Comparison of ENCODE assay signal across 24 cellular contexts in the genomic region with DNA sequence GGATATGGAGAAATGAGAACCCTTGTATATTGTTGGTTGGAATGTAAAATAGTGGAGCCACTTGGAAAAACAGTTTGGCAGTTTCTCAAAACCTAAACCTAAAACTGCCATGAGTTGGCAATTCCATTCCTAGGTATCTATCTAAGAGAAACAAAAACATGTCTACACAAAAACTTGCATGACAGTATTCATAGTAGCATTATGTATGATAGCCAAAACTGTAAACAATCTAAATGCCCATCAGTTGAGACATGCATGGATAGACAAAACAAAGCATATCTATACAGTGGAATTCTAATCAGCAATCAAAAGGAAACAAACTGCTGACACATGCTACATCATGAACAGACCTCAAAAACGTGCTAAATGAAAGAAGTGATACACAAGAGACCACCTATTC. TPM values are rescaled to one million over a fixed set of nuclear protein-coding genes. Genes with fewer than 3 reads are reported as not detected.
DNase-seq lines count a peak whose midpoint lies in the region; ATAC-seq, FAIRE-seq and TF ChIP-seq lines count a peak whose summit lies in the region.
"Had no signal": no experiment of that assay in that cellular context is flagged by ENCODE, and none has a peak within 500 bp of the region (broad histone marks: within the 10 kb centered on the region; RNA-seq: fewer than 3 reads in every experiment).

No MANE protein-coding gene starts in this region.

- no peaks in the 10 kb centered on the region for H3K36me3 ChIP-seq in IMR-90 (ENCODE audit: control insufficient read depth, insufficient read depth, low read length)
- H3K36me3 ChIP-seq in bronchial epithelial cell (ENCODE audit: control insufficient read depth, insufficient read depth, low read length) = no peaks in the 10 kb centered on the region
- H3K36me3 ChIP-seq: BE2C, HAP-1 had no signal

- no peak overlapping the region for H3K18ac ChIP-seq in IMR-90 (ENCODE audit: low read depth, low read length)

- no peak overlapping the region for H4K5ac ChIP-seq in IMR-90 (ENCODE audit: low read depth, low read length)

- CTCF ChIA-PET in IMR-90 (lab: Yijun Ruan, JAX) = interaction anchor here (1.0 kb wide), 1 partner anchor 18 kb away, joined by 3 read pairs; no protein-coding TSS in a partner anchor

- H3K4ac ChIP-seq in IMR-90 (ENCODE audit: low read depth, low read length) = no peak overlapping the region

- in situ Hi-C loops in IMR-90 (cut with MboI; ENCODE audit: low sequenced_read_pairs) = loop anchor here (25.0 kb wide), 1 partner anchor 663 kb away; no protein-coding TSS in a partner anchor

- no peak overlapping the region for H3K4me2 ChIP-seq in IMR-90 (ENCODE audit: low read depth, low read length)
- H3K4me2 ChIP-seq: PC-9 had no signal

- H3K9me3 ChIP-seq in IMR-90 (ENCODE audit: control insufficient read depth, insufficient read depth, low read length) = no peaks in the 10 kb centered on the region
- H3K9me3 ChIP-seq: BE2C, HAP-1 had no signal

- TF ChIP-seq CTCF in IMR-90 (conservative IDR thresholded peaks at IDR 0.05; ENCODE audit: low read depth, low read length) (no peak), bronchial epithelial cell (IDR thresholded peaks at IDR 0.05; ENCODE audit: insufficient read depth, low read length, severe bottlenecking) (no peak), fibroblast of villous mesenchyme (IDR thresholded peaks at IDR 0.05; ENCODE audit: insufficient read depth, low read depth, low read length) (no peak)

- H3K27me3 ChIP-seq in IMR-90 (ENCODE audit: control insufficient read depth, insufficient read depth, low read length) = no peaks in the 10 kb centered on the region
- no peaks in the 10 kb centered on the region for H3K27me3 ChIP-seq in bronchial epithelial cell (ENCODE audit: control insufficient read depth, insufficient read depth, low read length)
- H3K27me3 ChIP-seq: BE2C had no signal

- H4K8ac ChIP-seq in IMR-90 (ENCODE audit: low read depth in 2 of 2, low read length in 2 of 2) = no peak overlapping the region

- H2BK15ac ChIP-seq in IMR-90 (ENCODE audit: low read depth, low read length) = no peak overlapping the region

- H2AFZ ChIP-seq in IMR-90 (replicated peaks; ENCODE audit: low read length, poor library complexity) = no peak overlapping the region
- H2AFZ ChIP-seq: PC-9 had no signal

- H2AK9ac ChIP-seq in IMR-90 (replicated peaks; ENCODE audit: low read depth, low read length, poor library complexity) = no peak overlapping the region

- H3K4me1 ChIP-seq in IMR-90 (ENCODE audit: control insufficient read depth, insufficient read depth, low read length) = peaks cover 3% of the 10 kb centered on the region
- H3K4me1 ChIP-seq: BE2C, HAP-1 had no signal

- no peak for TF ChIP-seq POLR2A in IMR-90 (IDR thresholded peaks at IDR 0.05; ENCODE audit: low read depth, low read length)

- no peak overlapping the region for H3K56ac ChIP-seq in IMR-90 (ENCODE audit: extremely low read depth, insufficient read depth, low read length)

- H4K20me1 ChIP-seq in IMR-90 (ENCODE audit: insufficient read depth, low read length) = no peaks in the 10 kb centered on the region

- no peak overlapping the region for H2BK120ac ChIP-seq in IMR-90 (ENCODE audit: low read depth, low read length)

- peaks cover 5% of the 10 kb centered on the region for H3K9me1 ChIP-seq in IMR-90 (ENCODE audit: insufficient read depth, low read length)

- H2AK5ac ChIP-seq in IMR-90 (ENCODE audit: low read depth, low read length) = no peak overlapping the region

- DNase-seq in Daoy (ENCODE audit: low read depth) = peak; percentile 43
- DNase-seq in IMR-90 = peak; percentile 44
- peak; percentile 96 for DNase-seq in bronchial epithelial cell (ENCODE audit: low read depth)
- DNase-seq in fibroblast of villous mesenchyme (ENCODE audit: low read depth) = peak; percentile 19
- no peak for DNase-seq in germinal center (ENCODE audit: low spot score)
- DNase-seq in NCI-H1694 treated with DMSO at 0.1 percent for 48 hours (lab: John Stamatoyannopoulos, UW) = no peak
- no peak for DNase-seq in activated naive CD4-positive, alpha-beta T cell (lab: John Stamatoyannopoulos, UW)
- DNase-seq: BE2C, DMS53, KG1, NCI-H1694, NCI-H226, NCI-H510A treated with DMSO at 0.1 percent for 48 hours, NCI-H748 treated with DMSO at 0.1 percent for 48 hours, PC-9, RPMI8226, SHP77 had no signal

- H3K4me3 ChIP-seq in IMR-90 (ENCODE audit: insufficient read depth, low read depth, low read length) (no peak overlapping the region), bronchial epithelial cell (ENCODE audit: low read depth, low read length) (no peak overlapping the region), fibroblast of villous mesenchyme (ENCODE audit: low read depth, low read length) (no peak overlapping the region)
- H3K4me3 ChIP-seq: HAP-1, PC-9, SK-N-MC had no signal

- no CpG with 5 or more reads among the region's 1 CpG for WGBS in IMR-90 (ENCODE audit: extremely low coverage in 2 of 2, insufficient read length in 1 of 2), 2 experiments

- BruUV-seq in IMR-90 (replicated peaks; lab: Mats Ljungman, UMichigan) = no TSS peak

- H2BK5ac ChIP-seq in IMR-90 (ENCODE audit: low read depth, low read length, poor library complexity, severe bottlenecking) = peak overlapping the region; percentile 67

- no peaks in the 10 kb centered on the region for H3K79me1 ChIP-seq in IMR-90 (ENCODE audit: low read depth in 1 of 2, low read length in 2 of 2)

- dilution Hi-C loops in IMR-90 (cut with HindIII; ENCODE audit: low sequenced_read_pairs, unreplicated experiment) = no loop called here

- H3K9ac ChIP-seq in IMR-90 (ENCODE audit: low read depth, low read length) = no peak overlapping the region

- no peak overlapping the region for H2BK20ac ChIP-seq in IMR-90 (ENCODE audit: low read depth, low read length)

- POLR2A ChIA-PET in IMR-90 (lab: Charles Lee; ENCODE audit: unreplicated experiment) = no interaction called here

- H3K14ac ChIP-seq in IMR-90 (replicated peaks; ENCODE audit: low read depth, low read length) = no peak overlapping the region

- no peak overlapping the region for H3K23ac ChIP-seq in IMR-90 (ENCODE audit: low read depth, low read length)

- ATAC-seq in IMR-90 (ENCODE audit: low read depth) = peak; percentile 46
- no peak for ATAC-seq in GM21529 (IDR thresholded peaks at IDR 0.05; ENCODE audit: unreplicated experiment)
- ATAC-seq: HepG2 had no signal

- no peak overlapping the region for H3K27ac ChIP-seq in IMR-90 (ENCODE audit: insufficient read depth, low read length)
- H3K27ac ChIP-seq: HL-60, PC-9, SK-N-MC had no signal

- no peak for TF ChIP-seq RAD21 in IMR-90 (IDR thresholded peaks at IDR 0.05; ENCODE audit: low read length)

- intact Hi-C loops in IMR-90 (cut with micrococcal nuclease) = loop anchor here (10.0 kb wide), 1 partner anchor 430 kb away; no protein-coding TSS in a partner anchor

- H4K91ac ChIP-seq in IMR-90 (ENCODE audit: insufficient read depth, low read depth, low read length) = no peak overlapping the region

- no peak for FAIRE-seq in bronchial epithelial cell (lab: Jason Lieb, UNC)
- FAIRE-seq: A204.1, D721Med, HepG2 had no signal

TF ChIP-seq in IMR-90, 13 proteins besides CTCF, POLR2A, EP300 and RAD21:
- TF ChIP-seq FOS (IDR thresholded peaks at IDR 0.05; ENCODE audit: low read depth, low read length) (peak; percentile 17; the same call in 1 of the 2 replicates), MAZ (IDR thresholded peaks at IDR 0.05; ENCODE audit: borderline replicate concordance, low read depth, low read length) (no peak), MAFK (IDR thresholded peaks at IDR 0.05; ENCODE audit: low read depth, low read length) (peak; percentile 73), RCOR1 (IDR thresholded peaks at IDR 0.05; ENCODE audit: insufficient replicate concordance, low read length) (no peak), MXI1 (IDR thresholded peaks at IDR 0.05; ENCODE audit: borderline replicate concordance, low read depth, low read length) (no peak), CHD1 (IDR thresholded peaks at IDR 0.05; ENCODE audit: low read depth, low read length) (no peak), SMC3 (IDR thresholded peaks at IDR 0.05; ENCODE audit: low read depth, low read length) (no peak), BHLHE40 (IDR thresholded peaks at IDR 0.05; ENCODE audit: low read depth, low read length) (peak; percentile 75), CEBPB (IDR thresholded peaks at IDR 0.05; ENCODE audit: low read depth, low read length) (no peak), NFE2L2 (IDR thresholded peaks at IDR 0.05; ENCODE audit: low read depth, low read length) (peak; percentile 3; the same call in 1 of the 2 replicates)
- TF ChIP-seq, protein P1, sequence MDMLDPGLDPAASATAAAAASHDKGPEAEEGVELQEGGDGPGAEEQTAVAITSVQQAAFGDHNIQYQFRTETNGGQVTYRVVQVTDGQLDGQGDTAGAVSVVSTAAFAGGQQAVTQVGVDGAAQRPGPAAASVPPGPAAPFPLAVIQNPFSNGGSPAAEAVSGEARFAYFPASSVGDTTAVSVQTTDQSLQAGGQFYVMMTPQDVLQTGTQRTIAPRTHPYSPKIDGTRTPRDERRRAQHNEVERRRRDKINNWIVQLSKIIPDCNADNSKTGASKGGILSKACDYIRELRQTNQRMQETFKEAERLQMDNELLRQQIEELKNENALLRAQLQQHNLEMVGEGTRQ (IDR thresholded peaks at IDR 0.05; ENCODE audit: low read depth, low read length) = no peak
- TF ChIP-seq, protein P2, sequence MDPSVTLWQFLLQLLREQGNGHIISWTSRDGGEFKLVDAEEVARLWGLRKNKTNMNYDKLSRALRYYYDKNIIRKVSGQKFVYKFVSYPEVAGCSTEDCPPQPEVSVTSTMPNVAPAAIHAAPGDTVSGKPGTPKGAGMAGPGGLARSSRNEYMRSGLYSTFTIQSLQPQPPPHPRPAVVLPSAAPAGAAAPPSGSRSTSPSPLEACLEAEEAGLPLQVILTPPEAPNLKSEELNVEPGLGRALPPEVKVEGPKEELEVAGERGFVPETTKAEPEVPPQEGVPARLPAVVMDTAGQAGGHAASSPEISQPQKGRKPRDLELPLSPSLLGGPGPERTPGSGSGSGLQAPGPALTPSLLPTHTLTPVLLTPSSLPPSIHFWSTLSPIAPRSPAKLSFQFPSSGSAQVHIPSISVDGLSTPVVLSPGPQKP (IDR thresholded peaks at IDR 0.05; ENCODE audit: borderline replicate concordance, low read depth, low read length) = no peak

RNA-seq across cellular contexts. Expression of a gene that starts 34.9 kb away (rescaled TPM):
- 4.5 and 8.2 TPM in 2 replicates for total RNA-seq in Daoy (2014; rRNA removed; shearing (Covaris generic))
- total RNA-seq in IMR-90 (2012; rRNA removed) (15.3 and 17.6 TPM in 2 replicates), bronchial epithelial cell (6.1 and 6.9 TPM in 2 replicates), fibroblast of villous mesenchyme (9.0 and 13.4 TPM in 2 replicates)
- 5.6 and 6.0 TPM in 2 replicates for polyA plus RNA-seq in IMR-90 (2012; rRNA removed)
- polyA plus RNA-seq in IMR-90 (2012; cell fraction: cytosol; rRNA removed) = 1.5 and 1.9 TPM in 2 replicates
- 1.4 and 10.2 TPM in 2 replicates for polyA plus RNA-seq in IMR-90 (2012; cell fraction: nucleus; rRNA removed; ENCODE audit: low replicate concordance)

Comparison
In these comparisons a context has a peak if more than half of its experiments do, and no peak if none do; other contexts are left out.
1. DNase-seq: peak in Daoy (single experiment), IMR-90 (single experiment), bronchial epithelial cell (single experiment) and fibroblast of villous mesenchyme (single experiment); none in germinal center (single experiment), NCI-H1694 treated with DMSO at 0.1 percent for 48 hours (single experiment) and activated naive CD4-positive, alpha-beta T cell (0 of 4).